Comparison of ENCODE assay signal across 9 cellular contexts in the genomic region with DNA sequence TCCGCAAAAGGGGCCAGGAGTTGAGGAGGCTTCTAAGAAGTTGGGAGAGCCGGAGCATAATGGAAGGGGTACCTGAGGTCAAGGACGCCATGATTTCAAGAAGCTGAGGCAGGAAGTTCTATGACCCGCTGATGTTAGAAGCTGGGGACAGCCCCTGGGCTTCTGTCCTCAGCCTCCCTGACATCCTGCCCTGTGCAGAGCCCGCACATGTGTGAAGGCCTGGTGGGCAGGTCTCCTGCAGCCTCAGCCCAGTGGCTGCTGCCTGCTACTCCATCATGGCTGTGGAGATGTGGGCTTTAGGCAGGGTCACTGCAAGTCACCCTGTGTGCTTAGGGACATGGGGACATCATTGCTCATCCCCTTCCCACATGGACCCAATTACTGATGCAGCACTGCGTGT.
"Had no signal": no experiment of that assay in that cellular context is flagged by ENCODE, and none has a peak within 500 bp of the region (broad histone marks: within the 10 kb centered on the region; RNA-seq: fewer than 3 reads in every experiment).

No MANE protein-coding gene starts in this region.

- H3K36me3 Mint-ChIP-seq: IgD-negative memory B cell had no signal

- H3K36me3 ChIP-seq: HAP-1 had no signal

- H3K4me3 ChIP-seq: GM23248, HAP-1 had no signal

- H3K9ac ChIP-seq: GM23248 had no signal

- H3K27ac Mint-ChIP-seq: HFFc6, IgD-negative memory B cell had no signal

- H3K9me3 Mint-ChIP-seq: HFFc6, IgD-negative memory B cell had no signal

- H3K27ac ChIP-seq: GM23248, HL-60 had no signal

- DNase-seq: GM23248, GOT3, H7, HFFc6 had no signal

- H2AFZ ChIP-seq: GM23248 had no signal

- H3K4me3 Mint-ChIP-seq: HFFc6, IgD-negative memory B cell had no signal

- ATAC-seq: HCT116, HepG2 had no signal

- H3K4me1 ChIP-seq: HAP-1 had no signal

- H3K9me3 ChIP-seq: HAP-1 had no signal

- FAIRE-seq: HepG2 had no signal
